ENCODE assay signal across 8 cellular contexts in genomic region chr11:45899448-45900174, GRCh38. TPM values are rescaled to one million over a fixed set of nuclear protein-coding genes. Genes with fewer than 3 reads are reported as not detected.
DNase-seq lines count a peak whose midpoint lies in the region; ATAC-seq and TF ChIP-seq lines count a peak whose summit lies in the region.

No MANE protein-coding gene starts in this region.

- H3K27me3 Mint-ChIP-seq in activated CD4-positive, alpha-beta T cell treated with anti-CD3 and anti-CD28 coated beads, Interleukin-2, amount 10 ng/mL, durations not matched to agents 24 days and 14 days: peaks cover 37% of the 10 kb centered on the region

- peak overlapping the region; percentile 69 for H3K4me3 Mint-ChIP-seq in activated CD4-positive, alpha-beta T cell treated with anti-CD3 and anti-CD28 coated beads, Interleukin-2, amount 10 ng/mL, durations not matched to agents 24 days and 14 days

- H3K27ac Mint-ChIP-seq in activated CD4-positive, alpha-beta T cell treated with anti-CD3 and anti-CD28 coated beads, Interleukin-2, amount 10 ng/mL, durations not matched to agents 24 days and 14 days: no peak overlapping the region

- peak; percentile 67 for ATAC-seq in HG02870 (IDR thresholded peaks at IDR 0.05; ENCODE audit: unreplicated experiment)

- TF ChIP-seq CTCF in coronary artery (IDR thresholded peaks at IDR 0.05): no peak

- intact Hi-C loops in activated CD4-positive, alpha-beta T cell treated with anti-CD3 and anti-CD28 coated beads, Interleukin-2, amount 10 ng/mL, durations not matched to agents 24 days and 14 days (cut with micrococcal nuclease): no loop called here

- no peaks in the 10 kb centered on the region for H3K9me3 Mint-ChIP-seq in activated CD4-positive, alpha-beta T cell treated with anti-CD3 and anti-CD28 coated beads, Interleukin-2, amount 10 ng/mL, durations not matched to agents 24 days and 14 days

- H3K4me1 Mint-ChIP-seq in activated CD4-positive, alpha-beta T cell treated with anti-CD3 and anti-CD28 coated beads, Interleukin-2, amount 10 ng/mL, durations not matched to agents 24 days and 14 days: peaks cover 2% of the 10 kb centered on the region

- H3K27ac ChIP-seq in coronary artery (peak overlapping the region in 1 of 2 donors; percentile 77), layer of hippocampus (ENCODE audit: low read depth, low read length) (peak overlapping the region; percentile 99)

- peak overlapping the region; percentile 81 for H3K4me3 ChIP-seq in coronary artery

- no peaks in the 10 kb centered on the region for H3K27me3 ChIP-seq in layer of hippocampus (ENCODE audit: control insufficient read depth, insufficient read depth, low read length)

- DNase-seq in EL (peak; percentile 91), NCI-H2227 treated with DMSO at 0.1 percent for 48 hours (lab: John Stamatoyannopoulos, UW) (peak; percentile 81), coronary artery (ENCODE audit: low spot score) (peak; percentile 89), KG1 (lab: John Stamatoyannopoulos, UW) (no peak)
- peak; percentile 92 for DNase-seq in activated CD4-positive, alpha-beta T cell treated with anti-CD3 and anti-CD28 coated beads, Interleukin-2, amount 10 ng/mL, durations not matched to agents 24 days and 14 days
- DNase-seq in stimulated activated CD4-positive, alpha-beta T cell treated with anti-CD3 and anti-CD28 coated beads, Interleukin-15, amount 100 ng/mL, for 24 hours: peak; percentile 76

- H3K36me3 Mint-ChIP-seq in activated CD4-positive, alpha-beta T cell treated with anti-CD3 and anti-CD28 coated beads, Interleukin-2, amount 10 ng/mL, durations not matched to agents 24 days and 14 days (ENCODE audit: low read depth): no peaks in the 10 kb centered on the region

RNA-seq across cellular contexts. Expression of gene FREY1, which starts 7.5 kb away (rescaled TPM):
- 1.8 and 2.0 TPM in 2 replicates for total RNA-seq in activated CD4-positive, alpha-beta T cell treated with anti-CD3 and anti-CD28 coated beads, Interleukin-2, amount 10 ng/mL, durations not matched to agents 24 days and 14 days

RNA-seq across cellular contexts. Expression of gene MAPK8IP1, which starts 14.2 kb away (rescaled TPM):
- total RNA-seq in activated CD4-positive, alpha-beta T cell treated with anti-CD3 and anti-CD28 coated beads, Interleukin-2, amount 10 ng/mL, durations not matched to agents 24 days and 14 days: 0.49 and 0.83 TPM in 2 replicates

RNA-seq across cellular contexts. Expression of gene PEX16, which starts 18.1 kb away (rescaled TPM):
- 31.3 and 34.8 TPM in 2 replicates for total RNA-seq in activated CD4-positive, alpha-beta T cell treated with anti-CD3 and anti-CD28 coated beads, Interleukin-2, amount 10 ng/mL, durations not matched to agents 24 days and 14 days

RNA-seq across cellular contexts. Expression of gene LARGE2, which starts 22.8 kb away (rescaled TPM):
- not detected in 2 replicates for total RNA-seq in activated CD4-positive, alpha-beta T cell treated with anti-CD3 and anti-CD28 coated beads, Interleukin-2, amount 10 ng/mL, durations not matched to agents 24 days and 14 days

RNA-seq across cellular contexts. Expression of gene CRY2, which starts 52.3 kb away (rescaled TPM):
- total RNA-seq in activated CD4-positive, alpha-beta T cell treated with anti-CD3 and anti-CD28 coated beads, Interleukin-2, amount 10 ng/mL, durations not matched to agents 24 days and 14 days: 22.1 and 22.5 TPM in 2 replicates
